ENCODE assay signal across 24 cellular contexts in the genomic region with DNA sequence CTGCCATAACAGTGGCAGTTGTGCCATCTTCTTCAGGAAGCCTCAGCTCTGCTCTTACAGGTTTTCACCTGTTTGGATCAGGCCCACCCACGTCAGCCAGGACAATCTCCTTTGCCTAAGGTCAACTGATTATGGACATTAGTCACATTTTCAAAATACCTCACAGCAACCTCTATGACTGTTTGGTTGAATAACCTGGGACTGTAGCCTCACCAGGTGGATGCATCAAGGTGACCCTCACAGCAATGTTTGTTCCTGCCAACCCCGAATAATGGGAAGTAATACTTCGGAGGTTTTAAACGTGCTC. TPM values are rescaled to one million over a fixed set of nuclear protein-coding genes. Genes with fewer than 3 reads are reported as not detected.
A peak's percentile ranks its signal among the peaks of the same experiment; 100 is the strongest.
DNase-seq lines count a peak whose midpoint lies in the region; ATAC-seq and TF ChIP-seq lines count a peak whose summit lies in the region.
"Had no signal": no experiment of that assay in that cellular context is flagged by ENCODE, and none has a peak within 500 bp of the region (broad histone marks: within the 10 kb centered on the region; RNA-seq: fewer than 3 reads in every experiment).

No MANE protein-coding gene starts in this region.

- no peak for TF ChIP-seq EP300 in transverse colon (IDR thresholded peaks at IDR 0.05; ENCODE audit: low read depth)

- H3K4me3 Mint-ChIP-seq in MCF 10A (ENCODE audit: unreplicated experiment) (no peak overlapping the region), natural killer cell (no peak overlapping the region)
- H3K4me3 Mint-ChIP-seq: CD14-positive monocyte; CD4-positive, alpha-beta T cell; CD8-positive, alpha-beta memory T cell; H9 had no signal

- H4K20me1 ChIP-seq in mammary epithelial cell (ENCODE audit: insufficient read depth, low read length) = no peaks in the 10 kb centered on the region
- no peaks in the 10 kb centered on the region for H4K20me1 ChIP-seq in hepatocyte (ENCODE audit: insufficient read depth, poor library complexity, severe bottlenecking)
- H4K20me1 ChIP-seq: BLaER1 treated with 17β-estradiol and CSF1 and Interleukin-3, amounts not matched to agents 10 nM and 100 nM had no signal

- intact Hi-C loops in mammary epithelial cell (cut with micrococcal nuclease) (no loop called here), MCF 10A (cut with micrococcal nuclease) (no loop called here), transverse colon (cut with DNase I; ENCODE audit: low total_unique reads) (no loop called here), natural killer cell (cut with micrococcal nuclease) (no loop called here)

- CTCF ChIA-PET in mammary epithelial cell (lab: Charles Lee; ENCODE audit: low non-redundant PET) (no interaction called here), MCF 10A (lab: Yijun Ruan, JAX) (interaction anchor here (1.2 to 2.0 kb wide), 2 partner anchors 9 to 10 kb away, joined by 3 to 5 read pairs; no protein-coding TSS in a partner anchor)

- H3K4me1 Mint-ChIP-seq in MCF 10A (ENCODE audit: insufficient read depth, unreplicated experiment) = peaks cover 12% of the 10 kb centered on the region
- H3K4me1 Mint-ChIP-seq in natural killer cell = no peaks in the 10 kb centered on the region
- H3K4me1 Mint-ChIP-seq: CD14-positive monocyte; CD8-positive, alpha-beta memory T cell; H9 had no signal

- H3K4me3 ChIP-seq in mammary epithelial cell (replicated peaks in 1 of 3; ENCODE audit: insufficient read depth in 1 of 3, low read depth in 2 of 3, low read length in 3 of 3) (no peak overlapping the region), hepatocyte (no peak overlapping the region), transverse colon (no peak overlapping the region)
- H3K4me3 ChIP-seq: A549; BLaER1 treated with 17β-estradiol and CSF1 and Interleukin-3, amounts not matched to agents 10 nM and 100 nM; GM23248 had no signal

- H3K9me2 ChIP-seq in hepatocyte (replicated peaks; ENCODE audit: insufficient read depth) = no peaks in the 10 kb centered on the region

- WGBS in mammary epithelial cell (ENCODE audit: low coverage, missing lambda C conversion rate) = 74% methylated on average over 4 of the region's 4 CpGs
- WGBS in hepatocyte (ENCODE audit: low lambda C conversion rate, missing lambda C conversion rate) = 89% methylated on average over 4 of the region's 4 CpGs
- 79 to 89% methylated on average over 3 to 4 of the region's 4 CpGs for WGBS in transverse colon (ENCODE audit: low coverage in 1 of 2), 2 donors

- H3K36me3 Mint-ChIP-seq in MCF 10A (ENCODE audit: insufficient read depth, unreplicated experiment) (no peaks in the 10 kb centered on the region), natural killer cell (no peaks in the 10 kb centered on the region)
- H3K36me3 Mint-ChIP-seq: CD14-positive monocyte; CD8-positive, alpha-beta memory T cell had no signal

- H3K9me3 ChIP-seq in mammary epithelial cell (replicated peaks; ENCODE audit: insufficient read depth, low read length) (no peaks in the 10 kb centered on the region), hepatocyte (ENCODE audit: low read depth) (no peaks in the 10 kb centered on the region), transverse colon (no peaks in the 10 kb centered on the region)
- H3K9me3 ChIP-seq: A549; BE2C; BLaER1 treated with 17β-estradiol and CSF1 and Interleukin-3, amounts not matched to agents 10 nM and 100 nM had no signal

- H3K4me2 ChIP-seq in mammary epithelial cell (ENCODE audit: insufficient read depth, low read depth, low read length) (no peak overlapping the region), hepatocyte (no peak overlapping the region)
- H3K4me2 ChIP-seq: A549; BLaER1 treated with 17β-estradiol and CSF1 and Interleukin-3, amounts not matched to agents 10 nM and 100 nM had no signal

- TF ChIP-seq POLR2A in transverse colon (IDR thresholded peaks at IDR 0.05) = no peak

- H3K27ac ChIP-seq in mammary epithelial cell (ENCODE audit: insufficient read depth, low read depth, low read length) (peak overlapping the region; percentile 53), VCaP (peak overlapping the region; percentile 58), hepatocyte (peak overlapping the region; percentile 23), transverse colon (peak overlapping the region; percentile 68 to 74 (median 70))
- H3K27ac ChIP-seq: A549; BLaER1 treated with 17β-estradiol and CSF1 and Interleukin-3, amounts not matched to agents 10 nM and 100 nM; GM23248 had no signal

- H3K4me1 ChIP-seq in mammary epithelial cell (ENCODE audit: insufficient read depth, low read length) = peaks cover 23% of the 10 kb centered on the region
- peaks cover 11% of the 10 kb centered on the region for H3K4me1 ChIP-seq in hepatocyte (ENCODE audit: insufficient read depth)
- peaks cover 7 to 48% (median 26%) of the 10 kb centered on the region in 4 donors for H3K4me1 ChIP-seq in transverse colon
- H3K4me1 ChIP-seq: A549; BE2C; BLaER1 treated with 17β-estradiol and CSF1 and Interleukin-3, amounts not matched to agents 10 nM and 100 nM had no signal

- H3K79me2 ChIP-seq in mammary epithelial cell (ENCODE audit: insufficient read depth, low read length) (no peaks in the 10 kb centered on the region), hepatocyte (no peaks in the 10 kb centered on the region)

- ATAC-seq in natural killer cell = no peak
- ATAC-seq: A549, HCT116 had no signal

- POLR2A ChIA-PET in MCF 10A (lab: Yijun Ruan, JAX) = no interaction called here

- in situ Hi-C loops in mammary epithelial cell (cut with MboI; ENCODE audit: low sequenced_read_pairs in 2 of 2) = no loop called here
- in situ Hi-C loops in transverse colon (cut with MboI; ENCODE audit: low pct_ligation_motif_present in 1 of 4, low pct_unique_long_range_greater_than_20kb in 1 of 4, low sequenced_read_pairs in 3 of 4) = no loop called here

- H3K27ac Mint-ChIP-seq in MCF 10A (ENCODE audit: low read depth, unreplicated experiment) (no peak overlapping the region), natural killer cell (no peak overlapping the region)
- H3K27ac Mint-ChIP-seq: CD14-positive monocyte; CD4-positive, alpha-beta T cell; CD8-positive, alpha-beta memory T cell; H9 had no signal

- BruUV-seq in mammary epithelial cell (replicated peaks; lab: Mats Ljungman, UMichigan) (no TSS peak), MCF 10A (replicated peaks; lab: Mats Ljungman, UMichigan) (no TSS peak)

- H3K9me3 Mint-ChIP-seq in MCF 10A (ENCODE audit: unreplicated experiment) (no peaks in the 10 kb centered on the region), natural killer cell (no peaks in the 10 kb centered on the region)
- H3K9me3 Mint-ChIP-seq: CD14-positive monocyte; CD4-positive, alpha-beta T cell; CD8-positive, alpha-beta memory T cell; H9 had no signal

- H3K27me3 Mint-ChIP-seq in MCF 10A (ENCODE audit: insufficient read depth, unreplicated experiment) (no peaks in the 10 kb centered on the region), natural killer cell (ENCODE audit: low read depth in 2 of 2) (peaks cover 6 to 13% of the 10 kb centered on the region in 2 donors)

- no peak for TF ChIP-seq CTCF in mammary epithelial cell (conservative IDR thresholded peaks at IDR 0.05 in 1 of 2, IDR thresholded peaks at IDR 0.05 in 1 of 2; ENCODE audit: extremely low read depth in 1 of 2, insufficient read depth in 1 of 2, low read depth in 1 of 2, low read length in 2 of 2)
- TF ChIP-seq CTCF in MCF 10A (IDR thresholded peaks at IDR 0.05; ENCODE audit: unreplicated experiment) = no peak
- TF ChIP-seq CTCF in VCaP (conservative IDR thresholded peaks at IDR 0.05) = no peak
- no peak for TF ChIP-seq CTCF in hepatocyte (IDR thresholded peaks at IDR 0.05; ENCODE audit: poor library complexity)
- no peak for TF ChIP-seq CTCF in transverse colon (IDR thresholded peaks at IDR 0.05)
- TF ChIP-seq CTCF in natural killer cell (IDR thresholded peaks at IDR 0.05) = no peak

- no peak overlapping the region for H3K9ac ChIP-seq in mammary epithelial cell (ENCODE audit: insufficient read depth, low read length)
- H3K9ac ChIP-seq: BLaER1 treated with 17β-estradiol and CSF1 and Interleukin-3, amounts not matched to agents 10 nM and 100 nM; GM23248 had no signal

- H3K27me3 ChIP-seq in mammary epithelial cell (ENCODE audit: insufficient read depth, low read length) = no peaks in the 10 kb centered on the region
- no peaks in the 10 kb centered on the region for H3K27me3 ChIP-seq in hepatocyte
- no peaks in the 10 kb centered on the region for H3K27me3 ChIP-seq in transverse colon
- H3K27me3 ChIP-seq: BLaER1 treated with 17β-estradiol and CSF1 and Interleukin-3, amounts not matched to agents 10 nM and 100 nM had no signal

- DNase-seq in mammary epithelial cell (no peak), MCF 10A (ENCODE audit: unreplicated experiment) (no peak), hepatocyte (ENCODE audit: low spot score) (no peak), transverse colon (no peak), natural killer cell (no peak), epidermal melanocyte (ENCODE audit: insufficient read length, low spot score) (no peak)
- no peak for DNase-seq in activated CD8-positive, alpha-beta memory T cell treated with anti-CD3 and anti-CD28 coated beads for 24 hours
- DNase-seq: 8988T; ACHN; AML-193; BE2C; CD4-positive, alpha-beta T cell; CD8-positive, alpha-beta memory T cell; DMS 273 treated with DMSO at 0.1 percent for 48 hours; DMS79; GF-D8; GM23248; H9 had no signal

- dilution Hi-C loops in mammary epithelial cell (cut with HindIII; ENCODE audit: low sequenced_read_pairs) = no loop called here

- H2AFZ ChIP-seq in mammary epithelial cell (ENCODE audit: low read depth, low read length) (peak overlapping the region; percentile 11), hepatocyte (no peak overlapping the region)

- H3K36me3 ChIP-seq in mammary epithelial cell (ENCODE audit: insufficient read depth, low read length) = no peaks in the 10 kb centered on the region
- no peaks in the 10 kb centered on the region for H3K36me3 ChIP-seq in hepatocyte (replicated peaks; ENCODE audit: insufficient read depth, low read depth)
- H3K36me3 ChIP-seq in transverse colon = no peaks in the 10 kb centered on the region
- H3K36me3 ChIP-seq: BE2C; BLaER1 treated with 17β-estradiol and CSF1 and Interleukin-3, amounts not matched to agents 10 nM and 100 nM had no signal

RNA-seq across cellular contexts. Expression of gene ATP12A, which starts 17.2 kb away (rescaled TPM):
- under 1 TPM; 0.17 to 0.68 TPM for total RNA-seq in mammary epithelial cell
- polyA plus RNA-seq in mammary epithelial cell = 5.2 TPM
- 4.5 TPM for polyA minus RNA-seq in mammary epithelial cell
- not detected in 2 replicates for total RNA-seq in MCF 10A (2022)
- 0.07 TPM in 1 of 2 replicates, not detected in the other for total RNA-seq in hepatocyte
- polyA plus RNA-seq in hepatocyte = 0.31 TPM in 1 of 2 replicates, not detected in the other
- total RNA-seq in transverse colon = under 1 TPM in 1 of 4 donors, not detected in 3; 0.14 TPM
- total RNA-seq in natural killer cell = not detected
- total RNA-seq: G401, GM23248 had no signal
- polyA plus RNA-seq: A549; CD14-positive monocyte; CD8-positive, alpha-beta memory T cell; GM23248 had no signal
